In the genomic region with DNA sequence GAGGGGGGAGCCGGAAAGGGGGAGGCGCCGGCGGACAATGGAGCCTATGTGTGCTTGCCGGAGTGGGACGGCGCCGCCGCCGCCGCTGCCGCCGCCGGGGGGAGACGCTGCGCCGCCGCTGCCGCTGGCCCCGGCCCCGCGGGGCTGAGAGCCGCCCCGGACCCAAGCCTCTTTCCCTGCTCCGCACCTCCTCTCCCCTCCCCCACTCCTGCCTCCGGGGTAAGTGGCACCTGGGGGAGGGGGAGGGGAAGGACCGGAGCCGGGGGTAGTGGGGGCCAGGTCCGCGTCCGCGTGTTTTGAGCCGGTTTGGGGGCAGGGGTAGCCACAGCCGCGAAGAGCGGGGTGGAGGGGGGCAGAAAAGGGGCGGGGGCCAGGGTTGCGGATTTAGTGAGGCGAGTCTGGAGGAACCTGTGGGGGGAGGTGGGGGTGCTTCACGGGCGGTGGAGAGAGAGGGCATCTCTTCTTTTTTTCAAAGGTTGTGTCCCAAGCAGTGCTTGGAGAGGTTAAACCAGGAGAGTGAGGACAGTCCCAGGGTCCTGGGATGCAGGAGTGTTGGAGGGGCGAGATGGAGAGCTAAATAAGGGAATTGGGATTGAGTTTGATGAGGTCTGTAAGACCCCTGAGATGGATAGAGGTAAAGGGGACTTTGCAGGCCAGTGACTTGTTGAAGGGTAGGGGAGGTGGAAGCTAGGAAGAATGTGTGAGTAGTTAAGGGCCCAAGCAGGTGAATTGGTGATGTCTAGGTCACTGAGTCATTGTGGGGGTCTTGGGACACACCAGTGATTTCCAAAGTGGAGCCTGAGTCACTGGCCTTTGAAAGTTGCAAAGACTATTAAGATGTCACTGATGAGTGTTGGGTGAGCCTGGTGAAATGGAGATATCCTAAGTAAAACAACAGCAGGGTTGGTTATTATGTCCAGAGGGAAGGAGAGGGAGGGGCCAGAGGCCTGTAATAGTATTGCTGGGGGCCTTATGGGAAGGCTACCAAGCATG, we compare ENCODE assay signal across 8 cellular contexts. TPM values are rescaled to one million over a fixed set of nuclear protein-coding genes. Genes with fewer than 3 reads are reported as not detected.
DNase-seq lines count a peak whose midpoint lies in the region; ATAC-seq and TF ChIP-seq lines count a peak whose summit lies in the region.

No MANE protein-coding gene starts in this region.

- H3K9ac ChIP-seq in rectal smooth muscle tissue (ENCODE audit: low read length), result no peak overlapping the region

- peaks cover 5% of the 10 kb centered on the region for H3K4me1 ChIP-seq in foreskin keratinocyte
- H3K4me1 ChIP-seq in rectal smooth muscle tissue (ENCODE audit: control insufficient read depth, insufficient read depth, low read length), result peaks cover 8% of the 10 kb centered on the region

- H3K27ac ChIP-seq in foreskin keratinocyte (no peak overlapping the region), rectal smooth muscle tissue (ENCODE audit: low read depth, low read length) (peak overlapping the region; percentile 63)

- H3K4me3 ChIP-seq in rectal smooth muscle tissue (ENCODE audit: low read length), result peak overlapping the region; percentile 63

- peak; percentile 58 for TF ChIP-seq CTCF in GM10266 (IDR thresholded peaks at IDR 0.05; ENCODE audit: control insufficient read depth, insufficient read depth, low read depth, missing control alignments)
- peak; percentile 33 for TF ChIP-seq CTCF in foreskin keratinocyte (conservative IDR thresholded peaks at IDR 0.05)

- H3K27me3 ChIP-seq in foreskin keratinocyte (peaks cover 30% of the 10 kb centered on the region), rectal smooth muscle tissue (ENCODE audit: control insufficient read depth, insufficient read depth, low read length) (no peaks in the 10 kb centered on the region)

- no peak for ATAC-seq in foreskin keratinocyte
- ATAC-seq in HG02759 (IDR thresholded peaks at IDR 0.05; ENCODE audit: unreplicated experiment), result no peak

- no peaks in the 10 kb centered on the region for H3K36me3 ChIP-seq in rectal smooth muscle tissue (ENCODE audit: control insufficient read depth, insufficient read depth, low read length)

- DNase-seq in GM10266 (ENCODE audit: extremely low spot score) (no peak), HuH-7 (ENCODE audit: low spot score) (peak; percentile 72), foreskin keratinocyte (no peak), OCI-M1 (lab: John Stamatoyannopoulos, UW) (no peak), NCI-H774 (lab: John Stamatoyannopoulos, UW) (no peak)
- DNase-seq in activated CD4-positive, alpha-beta T cell treated with anti-CD3 and anti-CD28 coated beads for 48 hours, result peak; percentile 36

RNA-seq across cellular contexts. Expression of a gene that starts 59.1 kb away (rescaled TPM):
- total RNA-seq in foreskin keratinocyte, result 9.6 and 10.3 TPM in 2 replicates
- 2.4 and 2.7 TPM in 2 replicates for polyA plus RNA-seq in foreskin keratinocyte

Comparison
In these comparisons a context has a peak if more than half of its experiments do, and no peak if none do; other contexts are left out.
1. DNase-seq: peak in HuH-7 (single experiment) and activated CD4-positive, alpha-beta T cell treated with anti-CD3 and anti-CD28 coated beads for 48 hours (single experiment); none in GM10266 (single experiment), foreskin keratinocyte (0 of 2), OCI-M1 (single experiment) and NCI-H774 (single experiment).